In genomic region chr2:173997269-173997668, GRCh38 we compare ENCODE assay signal across 9 cellular contexts. TPM values are rescaled to one million over a fixed set of nuclear protein-coding genes. Genes with fewer than 3 reads are reported as not detected.
DNase-seq lines count a peak whose midpoint lies in the region; ATAC-seq, FAIRE-seq and TF ChIP-seq lines count a peak whose summit lies in the region.
"Had no signal": no experiment of that assay in that cellular context is flagged by ENCODE, and none has a peak within 500 bp of the region (broad histone marks: within the 10 kb centered on the region; RNA-seq: fewer than 3 reads in every experiment).

No MANE protein-coding gene starts in this region.

- no peaks in the 10 kb centered on the region for H3K79me2 ChIP-seq in PC-9 (ENCODE audit: low read depth)

- POLR2A ChIA-PET in HEK293 (lab: Yijun Ruan, JAX), result no interaction called here
- POLR2A ChIA-PET in PC-9 (lab: Charles Lee; ENCODE audit: unreplicated experiment), result no interaction called here

- H3F3A ChIP-seq in PC-9 (ENCODE audit: insufficient read depth, low read depth), result peaks cover 4% of the 10 kb centered on the region; the same call in 1 of the 2 replicates

- no peak for DNase-seq in GM12892 (ENCODE audit: insufficient read length)
- peak; percentile 98 for DNase-seq in NOMO-1 treated with DMSO at 0.1 percent for 48 hours (lab: John Stamatoyannopoulos, UW; ENCODE audit: unreplicated experiment)
- peak; percentile 82 for DNase-seq in left cardiac atrium
- peak in 1 of 2 donors; percentile 96 for DNase-seq in upper lobe of left lung
- no peak for DNase-seq in SHP77 treated with DMSO at 0.1 percent for 48 hours (lab: John Stamatoyannopoulos, UW)
- no peak for DNase-seq in PC-9
- DNase-seq in NCI-H1417 treated with DMSO at 0.1 percent for 48 hours (lab: John Stamatoyannopoulos, UW), result no peak

- TF ChIP-seq POLR2A in GM12892 (IDR thresholded peaks at IDR 0.05; ENCODE audit: low read depth, low read length) (no peak), upper lobe of left lung (IDR thresholded peaks at IDR 0.05) (peak in 1 of 4 donors; percentile 46)

- peak in 1 of 4 donors; percentile 67 for TF ChIP-seq EP300 in upper lobe of left lung (IDR thresholded peaks at IDR 0.05)

- H4K20me1 ChIP-seq in PC-9 (ENCODE audit: insufficient read depth), result no peaks in the 10 kb centered on the region

- H3K27ac ChIP-seq in HEK293 (ENCODE audit: extremely low read depth, low read depth, low read length) (no peak overlapping the region), upper lobe of left lung (peak overlapping the region in 3 of 4 donors; percentile 19 to 75 (median 31)), PC-9 (no peak overlapping the region)

- H3K27me3 ChIP-seq in upper lobe of left lung (no peaks in the 10 kb centered on the region), PC-9 (ENCODE audit: insufficient read depth, low read depth) (peaks cover 13% of the 10 kb centered on the region; the same call in 1 of the 2 replicates)

- peak; percentile 77 for FAIRE-seq in GM12892 (lab: Jason Lieb, UNC)
- FAIRE-seq: astrocyte had no signal

- no TSS peak for BruUV-seq in PC-9 (replicated peaks; lab: Mats Ljungman, UMichigan)

- H3K4me1 ChIP-seq in HEK293 (ENCODE audit: control insufficient read depth, insufficient read depth, low read length) (no peaks in the 10 kb centered on the region), upper lobe of left lung (peaks cover 16 to 24% (median 18%) of the 10 kb centered on the region in 4 donors), PC-9 (replicated peaks; ENCODE audit: insufficient read depth) (peaks cover 5% of the 10 kb centered on the region)

- intact Hi-C loops in left cardiac atrium (cut with DNase I) (no loop called here), PC-9 (cut with micrococcal nuclease; ENCODE audit: unreplicated experiment) (no loop called here)

- ATAC-seq in left cardiac atrium (peak; percentile 96 to 97), upper lobe of left lung (ENCODE audit: low FRiP score in 2 of 2) (peak; percentile 93 to 96)

- 17 to 29% methylated on average over 7 of the region's 7 CpGs for WGBS in upper lobe of left lung, 2 donors

- no peak overlapping the region for H2AFZ ChIP-seq in PC-9

- H3K4me3 ChIP-seq in HEK293 (ENCODE audit: low read depth, low read length) (no peak overlapping the region), upper lobe of left lung (no peak overlapping the region), PC-9 (no peak overlapping the region)

- TF ChIP-seq CTCF in HEK293 (tag by site-specific recombination; IDR thresholded peaks at IDR 0.05) (no peak), upper lobe of left lung (IDR thresholded peaks at IDR 0.05) (no peak), PC-9 (conservative IDR thresholded peaks at IDR 0.05) (no peak)

- CTCF ChIA-PET in HEK293 (lab: Yijun Ruan, JAX) (no interaction called here), PC-9 (lab: Charles Lee) (no interaction called here)

- no peak overlapping the region for H3K4me2 ChIP-seq in PC-9

- H3K9me2 ChIP-seq in PC-9 (ENCODE audit: insufficient read depth), result no peaks in the 10 kb centered on the region

- H3K9me3 ChIP-seq in HEK293 (ENCODE audit: control insufficient read depth, insufficient read depth, low read depth, low read length), result no peaks in the 10 kb centered on the region
- H3K9me3 ChIP-seq in upper lobe of left lung, result no peaks in the 10 kb centered on the region
- H3K9me3 ChIP-seq in PC-9 (ENCODE audit: insufficient read depth, low read depth), result no peaks in the 10 kb centered on the region

- H3K36me3 ChIP-seq in HEK293 (ENCODE audit: control insufficient read depth in 2 of 2, insufficient read depth in 1 of 2, low read length in 2 of 2) (no peaks in the 10 kb centered on the region), upper lobe of left lung (no peaks in the 10 kb centered on the region), PC-9 (ENCODE audit: low read depth) (no peaks in the 10 kb centered on the region)

TF ChIP-seq in HEK293, 187 proteins besides CTCF, POLR2A, EP300 and RAD21:
- no peak for TF ChIP-seq ZNF707 (tag by site-specific recombination; IDR thresholded peaks at IDR 0.05)
- peak; percentile 21; the same call in 1 of the 2 replicates for TF ChIP-seq SCRT2 (tag by site-specific recombination; IDR thresholded peaks at IDR 0.05)
- TF ChIP-seq ZNF660 (tag by site-specific recombination; IDR thresholded peaks at IDR 0.05), result no peak
- TF ChIP-seq, protein P1, sequence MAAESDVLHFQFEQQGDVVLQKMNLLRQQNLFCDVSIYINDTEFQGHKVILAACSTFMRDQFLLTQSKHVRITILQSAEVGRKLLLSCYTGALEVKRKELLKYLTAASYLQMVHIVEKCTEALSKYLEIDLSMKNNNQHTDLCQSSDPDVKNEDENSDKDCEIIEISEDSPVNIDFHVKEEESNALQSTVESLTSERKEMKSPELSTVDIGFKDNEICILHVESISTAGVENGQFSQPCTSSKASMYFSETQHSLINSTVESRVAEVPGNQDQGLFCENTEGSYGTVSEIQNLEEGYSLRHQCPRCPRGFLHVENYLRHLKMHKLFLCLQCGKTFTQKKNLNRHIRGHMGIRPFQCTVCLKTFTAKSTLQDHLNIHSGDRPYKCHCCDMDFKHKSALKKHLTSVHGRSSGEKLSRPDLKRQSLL (tag by site-specific recombination; IDR thresholded peaks at IDR 0.05), result no peak

RNA-seq across cellular contexts. Expression of gene SP3, which starts 32.1 kb away (rescaled TPM):
- polyA plus RNA-seq in GM12892 (2012; ENCODE audit: missing spikeins), result 36.5 TPM
- total RNA-seq in left cardiac atrium (10 to 100 TPM; 42.9 to 49.0 TPM), upper lobe of left lung (100 to 1,000 TPM in 2 of 6 donors, 10 to 100 TPM in 4; 37.0 to 139 (median 77.0) TPM), PC-9 (2021) (93.6 and 127 TPM in 2 replicates)

Comparison
In these comparisons a context has a peak if more than half of its experiments do, and no peak if none do; other contexts are left out.
1. DNase-seq: peak in NOMO-1 treated with DMSO at 0.1 percent for 48 hours (single experiment) and left cardiac atrium (single experiment); none in GM12892 (single experiment), SHP77 treated with DMSO at 0.1 percent for 48 hours (single experiment), PC-9 (0 of 2) and NCI-H1417 treated with DMSO at 0.1 percent for 48 hours (single experiment).
2. H3K27ac ChIP-seq: peak in upper lobe of left lung (3 of 4); none in HEK293 (single experiment) and PC-9 (single experiment).